Comparison of ENCODE assay signal across 16 cellular contexts in genomic region chr21:17644186-17644585, GRCh38. TPM values are rescaled to one million over a fixed set of nuclear protein-coding genes. Genes with fewer than 3 reads are reported as not detected.
DNase-seq lines count a peak whose midpoint lies in the region; ATAC-seq and TF ChIP-seq lines count a peak whose summit lies in the region.
"Had no signal": no experiment of that assay in that cellular context is flagged by ENCODE, and none has a peak within 500 bp of the region (broad histone marks: within the 10 kb centered on the region; RNA-seq: fewer than 3 reads in every experiment).

No MANE protein-coding gene starts in this region.

- no peak overlapping the region for H3K9ac ChIP-seq in Loucy (ENCODE audit: low read depth, low read length, poor library complexity, severe bottlenecking)

- no peaks in the 10 kb centered on the region for H3F3A ChIP-seq in Loucy (ENCODE audit: low read depth)

- H3K4me1 Mint-ChIP-seq in CD4-positive, CD25-positive, alpha-beta regulatory T cell, result peaks cover 0 to 8% (median 4%) of the 10 kb centered on the region in 4 donors
- H3K4me1 Mint-ChIP-seq in CD8-positive, alpha-beta T cell (ENCODE audit: low read depth), result peaks cover 19% of the 10 kb centered on the region
- H3K4me1 Mint-ChIP-seq in activated naive CD8-positive, alpha-beta T cell treated with anti-CD3 and anti-CD28 coated beads, Interleukin-2, amount 10 ng/mL, durations not matched to agents 7 days and 5 days, result peaks cover 9% of the 10 kb centered on the region
- peaks cover 2% of the 10 kb centered on the region for H3K4me1 Mint-ChIP-seq in activated CD4-positive, alpha-beta T cell treated with anti-CD3 and anti-CD28 coated beads, Interleukin-2, amount 10 ng/mL, durations not matched to agents 24 days and 14 days
- H3K4me1 Mint-ChIP-seq: GM23338 had no signal

- no peaks in the 10 kb centered on the region for H3K9me2 ChIP-seq in Loucy (replicated peaks; ENCODE audit: low read depth, low read length)

- no peaks in the 10 kb centered on the region for H3K36me3 Mint-ChIP-seq in CD4-positive, CD25-positive, alpha-beta regulatory T cell
- H3K36me3 Mint-ChIP-seq in CD8-positive, alpha-beta T cell, result no peaks in the 10 kb centered on the region
- no peaks in the 10 kb centered on the region for H3K36me3 Mint-ChIP-seq in activated naive CD8-positive, alpha-beta T cell treated with anti-CD3 and anti-CD28 coated beads, Interleukin-2, amount 10 ng/mL, durations not matched to agents 7 days and 5 days
- no peaks in the 10 kb centered on the region for H3K36me3 Mint-ChIP-seq in activated CD4-positive, alpha-beta T cell treated with anti-CD3 and anti-CD28 coated beads, Interleukin-2, amount 10 ng/mL, durations not matched to agents 24 days and 14 days (ENCODE audit: low read depth)

- no peaks in the 10 kb centered on the region for H3K9me3 ChIP-seq in CD4-positive, CD25-positive, alpha-beta regulatory T cell (ENCODE audit: control insufficient read depth in 2 of 2, low read length in 2 of 2)
- no peaks in the 10 kb centered on the region for H3K9me3 ChIP-seq in CD8-positive, alpha-beta T cell (ENCODE audit: low read length)
- H3K9me3 ChIP-seq in Loucy (ENCODE audit: insufficient read depth, low read depth, low read length), result no peaks in the 10 kb centered on the region

- no peak for TF ChIP-seq CTCF in CD8-positive, alpha-beta T cell (IDR thresholded peaks at IDR 0.05)
- TF ChIP-seq CTCF in Loucy (conservative IDR thresholded peaks at IDR 0.05; ENCODE audit: low read length), result no peak

- POLR2A ChIA-PET in CD8-positive, alpha-beta T cell (lab: Charles Lee), result no interaction called here
- POLR2A ChIA-PET in activated naive CD8-positive, alpha-beta T cell treated with anti-CD3 and anti-CD28 coated beads, Interleukin-2, amount 10 ng/mL, durations not matched to agents 7 days and 5 days (lab: Charles Lee), result no interaction called here

- no peaks in the 10 kb centered on the region for H3K36me3 ChIP-seq in CD4-positive, CD25-positive, alpha-beta regulatory T cell (ENCODE audit: control insufficient read depth, insufficient read depth, low read length)
- no peaks in the 10 kb centered on the region for H3K36me3 ChIP-seq in CD8-positive, alpha-beta T cell (ENCODE audit: insufficient read depth, low read length)
- no peaks in the 10 kb centered on the region for H3K36me3 ChIP-seq in Loucy (ENCODE audit: insufficient read depth, low read length)

- no peak overlapping the region for H3K4me2 ChIP-seq in Loucy (ENCODE audit: low read depth, low read length, poor library complexity, severe bottlenecking)
- H3K4me2 ChIP-seq: GM23338 had no signal

- H3K4me3 Mint-ChIP-seq in CD4-positive, CD25-positive, alpha-beta regulatory T cell, result no peak overlapping the region
- H3K4me3 Mint-ChIP-seq in CD8-positive, alpha-beta T cell, result no peak overlapping the region
- H3K4me3 Mint-ChIP-seq in activated naive CD8-positive, alpha-beta T cell treated with anti-CD3 and anti-CD28 coated beads, Interleukin-2, amount 10 ng/mL, durations not matched to agents 7 days and 5 days, result no peak overlapping the region
- no peak overlapping the region for H3K4me3 Mint-ChIP-seq in activated CD4-positive, alpha-beta T cell treated with anti-CD3 and anti-CD28 coated beads, Interleukin-2, amount 10 ng/mL, durations not matched to agents 24 days and 14 days
- H3K4me3 Mint-ChIP-seq: CD8-positive, alpha-beta memory T cell; GM23338; H9 had no signal

- CTCF ChIA-PET in CD8-positive, alpha-beta T cell (lab: Charles Lee), result no interaction called here

- H3K9me3 Mint-ChIP-seq in CD4-positive, CD25-positive, alpha-beta regulatory T cell, result peaks cover 0 to 5% (median 3%) of the 10 kb centered on the region in 7 donors
- peaks cover 2% of the 10 kb centered on the region for H3K9me3 Mint-ChIP-seq in CD8-positive, alpha-beta T cell
- H3K9me3 Mint-ChIP-seq in activated naive CD8-positive, alpha-beta T cell treated with anti-CD3 and anti-CD28 coated beads, Interleukin-2, amount 10 ng/mL, durations not matched to agents 7 days and 5 days, result peaks cover 9% of the 10 kb centered on the region
- H3K9me3 Mint-ChIP-seq in activated CD4-positive, alpha-beta T cell treated with anti-CD3 and anti-CD28 coated beads, Interleukin-2, amount 10 ng/mL, durations not matched to agents 24 days and 14 days, result peaks cover 3% of the 10 kb centered on the region

- no peak overlapping the region for H3K27ac ChIP-seq in CD4-positive, CD25-positive, alpha-beta regulatory T cell (ENCODE audit: insufficient read depth, low read length, poor library complexity, severe bottlenecking)
- no peak overlapping the region for H3K27ac ChIP-seq in CD8-positive, alpha-beta T cell (ENCODE audit: low read depth, low read length)

- ATAC-seq in CD4-positive, CD25-positive, alpha-beta regulatory T cell (ENCODE audit: low read depth in 2 of 2), result no peak
- peak; percentile 20 for ATAC-seq in CD8-positive, alpha-beta T cell
- ATAC-seq in activated naive CD8-positive, alpha-beta T cell treated with anti-CD3 and anti-CD28 coated beads, Interleukin-2, amount 10 ng/mL, durations not matched to agents 7 days and 5 days (ENCODE audit: low read depth), result peak; percentile 33
- ATAC-seq: GM23338, HCT116 had no signal

- H3K27ac Mint-ChIP-seq in CD4-positive, CD25-positive, alpha-beta regulatory T cell, result peak overlapping the region; percentile 18 to 74 (median 52)
- peak overlapping the region; percentile 28 for H3K27ac Mint-ChIP-seq in CD8-positive, alpha-beta T cell
- peak overlapping the region; percentile 21 for H3K27ac Mint-ChIP-seq in activated naive CD8-positive, alpha-beta T cell treated with anti-CD3 and anti-CD28 coated beads, Interleukin-2, amount 10 ng/mL, durations not matched to agents 7 days and 5 days
- no peak overlapping the region for H3K27ac Mint-ChIP-seq in activated CD4-positive, alpha-beta T cell treated with anti-CD3 and anti-CD28 coated beads, Interleukin-2, amount 10 ng/mL, durations not matched to agents 24 days and 14 days
- H3K27ac Mint-ChIP-seq: GM23338, H9 had no signal

- H3K4me3 ChIP-seq in CD4-positive, CD25-positive, alpha-beta regulatory T cell (ENCODE audit: low read depth, low read length), result no peak overlapping the region
- H3K4me3 ChIP-seq in CD8-positive, alpha-beta T cell (ENCODE audit: low read depth, low read length), result no peak overlapping the region
- H3K4me3 ChIP-seq in Loucy (ENCODE audit: low read length, poor library complexity, severe bottlenecking), result no peak overlapping the region
- H3K4me3 ChIP-seq: GM23338 had no signal

- no peaks in the 10 kb centered on the region for H3K4me1 ChIP-seq in CD4-positive, CD25-positive, alpha-beta regulatory T cell (ENCODE audit: control insufficient read depth, insufficient read depth, low read length, poor library complexity, severe bottlenecking)
- no peaks in the 10 kb centered on the region for H3K4me1 ChIP-seq in CD8-positive, alpha-beta T cell (ENCODE audit: insufficient read depth, low read length)
- H3K4me1 ChIP-seq in Loucy (ENCODE audit: insufficient read depth, low read length, poor library complexity, severe bottlenecking), result peaks cover 11% of the 10 kb centered on the region

- intact Hi-C loops in CD8-positive, alpha-beta T cell (cut with DNase I, micrococcal nuclease), result no loop called here
- intact Hi-C loops in posterior vena cava (cut with DNase I), result no loop called here
- intact Hi-C loops in activated CD4-positive, alpha-beta T cell treated with anti-CD3 and anti-CD28 coated beads, Interleukin-2, amount 10 ng/mL, durations not matched to agents 24 days and 14 days (cut with micrococcal nuclease), result no loop called here

- H3K27me3 ChIP-seq in CD4-positive, CD25-positive, alpha-beta regulatory T cell (ENCODE audit: control insufficient read depth, insufficient read depth, low read length), result no peaks in the 10 kb centered on the region
- H3K27me3 ChIP-seq in CD8-positive, alpha-beta T cell (ENCODE audit: insufficient read depth, low read length), result no peaks in the 10 kb centered on the region
- no peaks in the 10 kb centered on the region for H3K27me3 ChIP-seq in Loucy (ENCODE audit: insufficient read depth, low read length, poor library complexity, severe bottlenecking)

- H2AFZ ChIP-seq in Loucy (ENCODE audit: low read length), result peak overlapping the region; percentile 78

- peaks cover 2% of the 10 kb centered on the region for H3K27me3 Mint-ChIP-seq in CD4-positive, CD25-positive, alpha-beta regulatory T cell
- H3K27me3 Mint-ChIP-seq in CD8-positive, alpha-beta T cell (ENCODE audit: low read depth), result peaks cover 2% of the 10 kb centered on the region
- H3K27me3 Mint-ChIP-seq in activated naive CD8-positive, alpha-beta T cell treated with anti-CD3 and anti-CD28 coated beads, Interleukin-2, amount 10 ng/mL, durations not matched to agents 7 days and 5 days, result no peaks in the 10 kb centered on the region
- peaks cover 4% of the 10 kb centered on the region for H3K27me3 Mint-ChIP-seq in activated CD4-positive, alpha-beta T cell treated with anti-CD3 and anti-CD28 coated beads, Interleukin-2, amount 10 ng/mL, durations not matched to agents 24 days and 14 days

- H4K20me1 ChIP-seq in Loucy (ENCODE audit: insufficient read depth, low read length, poor library complexity, severe bottlenecking), result no peaks in the 10 kb centered on the region

- peak in 1 of 3 donors; percentile 2 for DNase-seq in CD4-positive, CD25-positive, alpha-beta regulatory T cell
- no peak for DNase-seq in CD8-positive, alpha-beta T cell
- no peak for DNase-seq in activated naive CD8-positive, alpha-beta T cell treated with anti-CD3 and anti-CD28 coated beads, Interleukin-2, amount 10 ng/mL, durations not matched to agents 7 days and 5 days
- DNase-seq in NOMO-1 treated with DMSO at 0.1 percent for 48 hours (lab: John Stamatoyannopoulos, UW; ENCODE audit: unreplicated experiment) (no peak), posterior vena cava (ENCODE audit: low spot score) (no peak), LoVo (ENCODE audit: low spot score) (no peak)
- DNase-seq in activated CD4-positive, alpha-beta T cell treated with anti-CD3 and anti-CD28 coated beads, Interleukin-2, amount 10 ng/mL, durations not matched to agents 24 days and 14 days, result no peak
- DNase-seq: C1 segment of cervical spinal cord; CD8-positive, alpha-beta memory T cell; DMS 273 treated with DMSO at 0.1 percent for 48 hours; DMS79; GF-D8; H9 had no signal

- no peaks in the 10 kb centered on the region for H3K79me2 ChIP-seq in Loucy (ENCODE audit: insufficient read depth, low read length)

RNA-seq across cellular contexts. Expression of gene BTG3, which starts 31.5 kb away (rescaled TPM):
- total RNA-seq in CD4-positive, CD25-positive, alpha-beta regulatory T cell, result 137 TPM
- polyA plus RNA-seq in CD4-positive, CD25-positive, alpha-beta regulatory T cell, result 10 to 100 TPM; 17.3 to 28.1 (median 18.9) TPM
- total RNA-seq in CD8-positive, alpha-beta T cell, result 10 to 100 TPM; 88.9 to 95.0 TPM
- 10 to 100 TPM; 36.0 to 37.3 TPM for total RNA-seq in activated naive CD8-positive, alpha-beta T cell treated with anti-CD3 and anti-CD28 coated beads, Interleukin-2, amount 10 ng/mL, durations not matched to agents 7 days and 5 days
- 10 to 100 TPM; 19.1 to 27.0 TPM for total RNA-seq in posterior vena cava
- total RNA-seq in activated CD4-positive, alpha-beta T cell treated with anti-CD3 and anti-CD28 coated beads, Interleukin-2, amount 10 ng/mL, durations not matched to agents 24 days and 14 days, result 74.4 and 80.5 TPM in 2 replicates

Comparison
In these comparisons a context has a peak if more than half of its experiments do, and no peak if none do; other contexts are left out.
1. ATAC-seq: peak in CD8-positive, alpha-beta T cell (single experiment) and activated naive CD8-positive, alpha-beta T cell treated with anti-CD3 and anti-CD28 coated beads, Interleukin-2, amount 10 ng/mL, durations not matched to agents 7 days and 5 days (single experiment); none in CD4-positive, CD25-positive, alpha-beta regulatory T cell (0 of 2).